In the genomic region with DNA sequence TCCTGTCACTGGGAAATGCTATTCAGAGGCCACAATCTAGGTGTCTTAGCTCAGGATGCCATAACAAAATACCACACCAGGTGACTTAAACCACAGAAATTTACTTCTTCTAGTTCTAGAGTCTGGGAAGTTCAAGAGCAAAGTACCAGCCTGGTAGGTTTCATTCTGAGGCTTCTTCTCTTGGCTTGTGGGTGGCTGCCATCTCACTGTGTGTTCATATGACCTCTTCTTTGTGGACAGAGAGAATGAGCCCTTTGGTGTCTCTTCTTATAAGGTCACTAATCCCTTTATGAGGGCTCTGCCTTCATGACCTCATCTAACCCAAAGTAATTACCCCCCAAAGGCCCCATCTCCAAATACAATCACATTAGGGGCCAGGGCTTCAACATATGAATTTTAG, we compare ENCODE assay signal across 28 cellular contexts. TPM values are rescaled to one million over a fixed set of nuclear protein-coding genes. Genes with fewer than 3 reads are reported as not detected.
DNase-seq lines count a peak whose midpoint lies in the region; ATAC-seq and TF ChIP-seq lines count a peak whose summit lies in the region.
"Had no signal": no experiment of that assay in that cellular context is flagged by ENCODE, and none has a peak within 500 bp of the region (broad histone marks: within the 10 kb centered on the region; RNA-seq: fewer than 3 reads in every experiment).

No MANE protein-coding gene starts in this region.

- TF ChIP-seq EP300 in upper lobe of left lung (IDR thresholded peaks at IDR 0.05), result no peak

- TF ChIP-seq POLR2A in vagina (IDR thresholded peaks at IDR 0.05), result no peak
- TF ChIP-seq POLR2A in upper lobe of left lung (IDR thresholded peaks at IDR 0.05), result no peak

- H3K4me1 Mint-ChIP-seq in stimulated activated naive CD8-positive, alpha-beta T cell treated with anti-CD3 and anti-CD28 coated beads, Interleukin-15, amount 100 ng/mL, for 72 hours, result no peaks in the 10 kb centered on the region
- H3K4me1 Mint-ChIP-seq in activated T-helper 17 cell treated with anti-CD3 and anti-CD28 coated beads, Interleukin-2, amount 50 U/mL, for 72 hours, result no peaks in the 10 kb centered on the region
- H3K4me1 Mint-ChIP-seq: CD8-positive, alpha-beta memory T cell had no signal

- H3K4me2 ChIP-seq in KMS-11, result 0 out of 2 replicates have a peak overlapping the region, but pooled peaks have one; percentile 4

- no peak overlapping the region for H2AFZ ChIP-seq in KMS-11 (ENCODE audit: low read depth)
- H2AFZ ChIP-seq: GM23248 had no signal

- H3K79me2 ChIP-seq in KMS-11 (ENCODE audit: insufficient read depth, low read depth), result no peaks in the 10 kb centered on the region

- peak; percentile 45 for ATAC-seq in stimulated activated naive CD8-positive, alpha-beta T cell treated with anti-CD3 and anti-CD28 coated beads, Interleukin-15, Interleukin-2, amounts not matched to agents 100 U/mL and 50 U/mL, for 24 hours
- no peak for ATAC-seq in stimulated activated naive CD8-positive, alpha-beta T cell treated with anti-CD3 and anti-CD28 coated beads, Interleukin-15, amount 100 ng/mL, for 72 hours
- ATAC-seq in activated T-helper 17 cell treated with anti-CD3 and anti-CD28 coated beads, Interleukin-2, amount 50 U/mL, for 72 hours (replicated peaks), result peak; percentile 69
- ATAC-seq in upper lobe of left lung (ENCODE audit: low FRiP score in 2 of 2) (no peak), HG03280 (IDR thresholded peaks at IDR 0.05; ENCODE audit: unreplicated experiment) (no peak)
- ATAC-seq: PC-3, SK-N-SH treated with all-trans-retinoic acid at 6 μM for 48 hours had no signal

- no peak overlapping the region for H3K4me3 ChIP-seq in KMS-11 (IDR thresholded peaks at IDR 0.05; ENCODE audit: insufficient read depth, low read depth, low read length)
- no peak overlapping the region for H3K4me3 ChIP-seq in vagina
- no peak overlapping the region for H3K4me3 ChIP-seq in upper lobe of left lung
- H3K4me3 ChIP-seq: GM23248 had no signal

- H3K4me3 Mint-ChIP-seq in stimulated activated naive CD8-positive, alpha-beta T cell treated with anti-CD3 and anti-CD28 coated beads, Interleukin-15, amount 100 ng/mL, for 72 hours, result no peak overlapping the region
- H3K4me3 Mint-ChIP-seq in activated T-helper 17 cell treated with anti-CD3 and anti-CD28 coated beads, Interleukin-2, amount 50 U/mL, for 72 hours, result no peak overlapping the region
- H3K4me3 Mint-ChIP-seq: CD14-positive monocyte; CD8-positive, alpha-beta memory T cell; IgD-negative memory B cell had no signal

- H3K9me3 Mint-ChIP-seq in stimulated activated naive CD8-positive, alpha-beta T cell treated with anti-CD3 and anti-CD28 coated beads, Interleukin-15, amount 100 ng/mL, for 72 hours, result no peaks in the 10 kb centered on the region
- H3K9me3 Mint-ChIP-seq in activated T-helper 17 cell treated with anti-CD3 and anti-CD28 coated beads, Interleukin-2, amount 50 U/mL, for 72 hours, result no peaks in the 10 kb centered on the region
- H3K9me3 Mint-ChIP-seq: CD8-positive, alpha-beta memory T cell had no signal

- H3K36me3 Mint-ChIP-seq in activated T-helper 17 cell treated with anti-CD3 and anti-CD28 coated beads, Interleukin-2, amount 50 U/mL, for 72 hours (ENCODE audit: low read depth), result no peaks in the 10 kb centered on the region
- H3K36me3 Mint-ChIP-seq: CD14-positive monocyte; CD8-positive, alpha-beta memory T cell; IgD-negative memory B cell had no signal

- H3K27ac ChIP-seq in KMS-11 (no peak overlapping the region), vagina (peak overlapping the region; percentile 1), upper lobe of left lung (no peak overlapping the region)
- H3K27ac ChIP-seq: GM23248 had no signal

- intact Hi-C loops in vagina (cut with DNase I), result no loop called here

- H4K20me1 ChIP-seq in KMS-11 (ENCODE audit: insufficient read depth), result no peaks in the 10 kb centered on the region

- DNase-seq in stimulated activated naive CD8-positive, alpha-beta T cell treated with anti-CD3 and anti-CD28 coated beads, Interleukin-15, Interleukin-2, amounts not matched to agents 100 U/mL and 50 U/mL, for 24 hours, result no peak
- DNase-seq in stimulated activated naive CD8-positive, alpha-beta T cell treated with anti-CD3 and anti-CD28 coated beads, Interleukin-15, amount 100 ng/mL, for 72 hours, result no peak
- DNase-seq in vagina (ENCODE audit: extremely low spot score in 2 of 2) (no peak), upper lobe of left lung (no peak), iPS-NIHi11 (ENCODE audit: low spot score) (no peak)
- DNase-seq: ACHN; BE2C; Calu3; CD8-positive, alpha-beta memory T cell; DMS79 treated with DMSO at 0.1 percent for 48 hours; GF-D8; GM23248; H7; NCI-H1092 treated with DMSO at 0.1 percent for 48 hours; NCI-H1436; NCI-H187; NCI-H2081 treated with DMSO at 0.1 percent for 48 hours; NCI-H2171; NCI-H226; NCI-H510A; NCI-H69; PC-3 had no signal

- no peaks in the 10 kb centered on the region for H3K36me3 ChIP-seq in KMS-11 (ENCODE audit: insufficient read depth)
- H3K36me3 ChIP-seq in vagina, result no peaks in the 10 kb centered on the region
- H3K36me3 ChIP-seq in upper lobe of left lung, result no peaks in the 10 kb centered on the region
- H3K36me3 ChIP-seq: BE2C had no signal

- H3K9me3 ChIP-seq in vagina (no peaks in the 10 kb centered on the region), upper lobe of left lung (no peaks in the 10 kb centered on the region)
- H3K9me3 ChIP-seq: BE2C had no signal

- H3K27me3 ChIP-seq in KMS-11 (ENCODE audit: insufficient read depth, low read depth) (no peaks in the 10 kb centered on the region), vagina (no peaks in the 10 kb centered on the region), upper lobe of left lung (no peaks in the 10 kb centered on the region)
- H3K27me3 ChIP-seq: BE2C had no signal

- TF ChIP-seq CTCF in KMS-11 (conservative IDR thresholded peaks at IDR 0.05; ENCODE audit: low read depth, low read length) (no peak), vagina (IDR thresholded peaks at IDR 0.05) (no peak), upper lobe of left lung (IDR thresholded peaks at IDR 0.05) (no peak)

- peaks cover 18% of the 10 kb centered on the region for H3K27me3 Mint-ChIP-seq in stimulated activated naive CD8-positive, alpha-beta T cell treated with anti-CD3 and anti-CD28 coated beads, Interleukin-15, amount 100 ng/mL, for 72 hours
- H3K27me3 Mint-ChIP-seq in activated T-helper 17 cell treated with anti-CD3 and anti-CD28 coated beads, Interleukin-2, amount 50 U/mL, for 72 hours, result peaks cover 13% of the 10 kb centered on the region

- no peak overlapping the region for H3K9ac ChIP-seq in KMS-11
- H3K9ac ChIP-seq: GM23248 had no signal

- H3K4me1 ChIP-seq in KMS-11 (ENCODE audit: low read depth, poor library complexity, severe bottlenecking) (peaks cover 50% of the 10 kb centered on the region), vagina (peaks cover 30% of the 10 kb centered on the region), upper lobe of left lung (no peaks in the 10 kb centered on the region)

- H3K27ac Mint-ChIP-seq in stimulated activated naive CD8-positive, alpha-beta T cell treated with anti-CD3 and anti-CD28 coated beads, Interleukin-15, amount 100 ng/mL, for 72 hours, result no peak overlapping the region
- peak overlapping the region; percentile 1 for H3K27ac Mint-ChIP-seq in activated T-helper 17 cell treated with anti-CD3 and anti-CD28 coated beads, Interleukin-2, amount 50 U/mL, for 72 hours
- H3K27ac Mint-ChIP-seq: CD14-positive monocyte; CD8-positive, alpha-beta memory T cell; IgD-negative memory B cell had no signal

RNA-seq across cellular contexts. Expression of gene RHOB, which starts 57.3 kb away (rescaled TPM):
- total RNA-seq in activated T-helper 17 cell treated with anti-CD3 and anti-CD28 coated beads, Interleukin-2, amount 50 U/mL, for 72 hours, result 10 to 100 TPM in 1 of 2 donors, 1 to 10 TPM in 1; 6.8 to 25.8 TPM
- total RNA-seq in vagina, result 1,771 TPM
- total RNA-seq in upper lobe of left lung, result 100 to 1,000 TPM; 193 to 583 (median 336) TPM

Comparison
In these comparisons a context has a peak if more than half of its experiments do, and no peak if none do; other contexts are left out.
1. ATAC-seq: peak in stimulated activated naive CD8-positive, alpha-beta T cell treated with anti-CD3 and anti-CD28 coated beads, Interleukin-15, Interleukin-2, amounts not matched to agents 100 U/mL and 50 U/mL, for 24 hours (single experiment) and activated T-helper 17 cell treated with anti-CD3 and anti-CD28 coated beads, Interleukin-2, amount 50 U/mL, for 72 hours (single experiment); none in stimulated activated naive CD8-positive, alpha-beta T cell treated with anti-CD3 and anti-CD28 coated beads, Interleukin-15, amount 100 ng/mL, for 72 hours (single experiment), upper lobe of left lung (0 of 2) and HG03280 (single experiment).
2. RNA of gene RHOB, which starts 57.3 kb away (total RNA-seq): 1,771 TPM in vagina (single experiment) and 193 to 583 TPM in upper lobe of left lung; 6.8 to 25.8 TPM in activated T-helper 17 cell treated with anti-CD3 and anti-CD28 coated beads, Interleukin-2, amount 50 U/mL, for 72 hours; every median in the first group is over 4 times any median in the second.